In genomic region chr7:2519119-2519930, GRCh38 we compare ENCODE assay signal across 8 cellular contexts. TPM values are rescaled to one million over a fixed set of nuclear protein-coding genes. Genes with fewer than 3 reads are reported as not detected.
DNase-seq lines count a peak whose midpoint lies in the region; ATAC-seq and TF ChIP-seq lines count a peak whose summit lies in the region.

LFNG (plus strand) TSS chr7:2519774; CDS start chr7:2519862, 88 bp downstream.

- peak; percentile 85 for ATAC-seq in GM19023 (IDR thresholded peaks at IDR 0.05; ENCODE audit: unreplicated experiment)
- ATAC-seq in HG03159 (IDR thresholded peaks at IDR 0.05; ENCODE audit: unreplicated experiment): peak; percentile 83

- TF ChIP-seq CTCF in AG10803 (conservative IDR thresholded peaks at IDR 0.05; ENCODE audit: low read length): no peak

- peak; percentile 86 for DNase-seq in AG10803 (ENCODE audit: low read depth)
- peak; percentile 78 to 96 for DNase-seq in NCI-H446 (lab: John Stamatoyannopoulos, UW)
- DNase-seq in activated CD4-positive, alpha-beta T cell treated with anti-CD3 and anti-CD28 coated beads for 1 hour: peak; percentile 76
- peak; percentile 99 for DNase-seq in cerebellum (ENCODE audit: low spot score)
- DNase-seq in kidney tubule cell (ENCODE audit: low spot score): peak; percentile 93
- DNase-seq in stimulated activated CD4-positive, alpha-beta T cell treated with anti-CD3 and anti-CD28 coated beads, Interleukin-1b, Interleukin-23, amount 100 ng/mL, for 1 hour (ENCODE audit: low read depth in 2 of 2): peak; percentile 69 to 72

- H3K4me3 ChIP-seq in AG10803 (ENCODE audit: low read length): peak within 1 kb of the TSS; percentile 64

RNA-seq across cellular contexts. Expression of gene LFNG, which starts in this region (rescaled TPM):
- total RNA-seq in cerebellum: 31.3 TPM

Comparison
In these comparisons a context has a peak if more than half of its experiments do, and no peak if none do; other contexts are left out.
1. Peak in every context shown above with its lines: DNase-seq, ATAC-seq and H3K4me3 ChIP-seq.